11 cellular contexts compared by ENCODE assay signal in genomic region chr4:146029147-146029546, GRCh38.
A peak's percentile ranks its signal among the peaks of the same experiment; 100 is the strongest.
DNase-seq lines count a peak whose midpoint lies in the region; ATAC-seq and TF ChIP-seq lines count a peak whose summit lies in the region.
"Had no signal": no experiment of that assay in that cellular context is flagged by ENCODE, and none has a peak within 500 bp of the region (broad histone marks: within the 10 kb centered on the region; RNA-seq: fewer than 3 reads in every experiment).

No MANE protein-coding gene starts in this region.

- H3K27me3 Mint-ChIP-seq in activated CD8-positive, alpha-beta T cell treated with anti-CD3 and anti-CD28 coated beads for 36 hours, result peaks cover 11% of the 10 kb centered on the region

- no peaks in the 10 kb centered on the region for H3K27me3 ChIP-seq in adipocyte (replicated peaks; ENCODE audit: control insufficient read depth, insufficient read depth, low read length)

- no peaks in the 10 kb centered on the region for H3K9me3 Mint-ChIP-seq in activated CD8-positive, alpha-beta T cell treated with anti-CD3 and anti-CD28 coated beads for 36 hours

- CTCF ChIA-PET in activated CD8-positive, alpha-beta T cell treated with anti-CD3 and anti-CD28 coated beads for 36 hours (lab: Charles Lee), result no interaction called here

- H3K4me3 ChIP-seq in adipocyte (ENCODE audit: low read length), result no peak overlapping the region

- intact Hi-C loops in activated CD8-positive, alpha-beta T cell treated with anti-CD3 and anti-CD28 coated beads for 36 hours (cut with micrococcal nuclease), result no loop called here

- peaks cover 12% of the 10 kb centered on the region for H3K4me1 ChIP-seq in adipocyte (ENCODE audit: control insufficient read depth, insufficient read depth, low read length)

- peaks cover 7% of the 10 kb centered on the region for H3K4me1 Mint-ChIP-seq in activated CD8-positive, alpha-beta T cell treated with anti-CD3 and anti-CD28 coated beads for 36 hours (ENCODE audit: low read depth)

- H3K9me3 ChIP-seq in adipocyte (ENCODE audit: control insufficient read depth, low read length), result no peaks in the 10 kb centered on the region

- POLR2A ChIA-PET in activated CD8-positive, alpha-beta T cell treated with anti-CD3 and anti-CD28 coated beads for 36 hours (lab: Charles Lee), result no interaction called here

- peak; percentile 63 for DNase-seq in EL
- DNase-seq in adipocyte (ENCODE audit: low read depth), result peak; percentile 41
- DNase-seq in NCI-H446 (lab: John Stamatoyannopoulos, UW), result no peak
- DNase-seq in activated naive CD4-positive, alpha-beta T cell (lab: John Stamatoyannopoulos, UW), result no peak
- no peak for DNase-seq in KG1 (lab: John Stamatoyannopoulos, UW)
- no peak for DNase-seq in activated CD8-positive, alpha-beta T cell treated with anti-CD3 and anti-CD28 coated beads for 36 hours
- DNase-seq: C1 segment of cervical spinal cord, RPMI8226 had no signal

- H3K36me3 ChIP-seq in adipocyte (ENCODE audit: control insufficient read depth, insufficient read depth, low read length, severe bottlenecking), result no peaks in the 10 kb centered on the region

- no peak overlapping the region for H3K4me3 Mint-ChIP-seq in activated CD8-positive, alpha-beta T cell treated with anti-CD3 and anti-CD28 coated beads for 36 hours
- H3K4me3 Mint-ChIP-seq: natural killer cell treated with Interleukin-12 subunit alpha and Interleukin-12 subunit beta and Interleukin-15 and Interleukin-18, amount 100 ng/mL, for 72 hours had no signal

- no peak overlapping the region for H3K27ac Mint-ChIP-seq in activated CD8-positive, alpha-beta T cell treated with anti-CD3 and anti-CD28 coated beads for 36 hours
- H3K27ac Mint-ChIP-seq: natural killer cell treated with Interleukin-12 subunit alpha and Interleukin-12 subunit beta and Interleukin-15 and Interleukin-18, amount 100 ng/mL, for 72 hours had no signal

- ATAC-seq in GM19438 (IDR thresholded peaks at IDR 0.05; ENCODE audit: low read depth, unreplicated experiment) (peak; percentile 44), HG03045 (IDR thresholded peaks at IDR 0.05; ENCODE audit: unreplicated experiment) (peak; percentile 42)
- ATAC-seq in activated CD8-positive, alpha-beta T cell treated with anti-CD3 and anti-CD28 coated beads for 36 hours, result no peak

- H3K9ac ChIP-seq in adipocyte (ENCODE audit: low read length), result no peak overlapping the region

- H3K36me3 Mint-ChIP-seq in activated CD8-positive, alpha-beta T cell treated with anti-CD3 and anti-CD28 coated beads for 36 hours (ENCODE audit: low read depth), result no peaks in the 10 kb centered on the region
- H3K36me3 Mint-ChIP-seq: natural killer cell treated with Interleukin-12 subunit alpha and Interleukin-12 subunit beta and Interleukin-15 and Interleukin-18, amount 100 ng/mL, for 72 hours had no signal

- TF ChIP-seq CTCF in activated CD8-positive, alpha-beta T cell treated with anti-CD3 and anti-CD28 coated beads for 36 hours (IDR thresholded peaks at IDR 0.05), result no peak

Comparison
In these comparisons a context has a peak if more than half of its experiments do, and no peak if none do; other contexts are left out.
1. DNase-seq: peak in EL (single experiment) and adipocyte (single experiment); none in NCI-H446 (0 of 2), activated naive CD4-positive, alpha-beta T cell (0 of 4), KG1 (single experiment) and activated CD8-positive, alpha-beta T cell treated with anti-CD3 and anti-CD28 coated beads for 36 hours (single experiment).